19 cellular contexts compared by ENCODE assay signal in the genomic region with DNA sequence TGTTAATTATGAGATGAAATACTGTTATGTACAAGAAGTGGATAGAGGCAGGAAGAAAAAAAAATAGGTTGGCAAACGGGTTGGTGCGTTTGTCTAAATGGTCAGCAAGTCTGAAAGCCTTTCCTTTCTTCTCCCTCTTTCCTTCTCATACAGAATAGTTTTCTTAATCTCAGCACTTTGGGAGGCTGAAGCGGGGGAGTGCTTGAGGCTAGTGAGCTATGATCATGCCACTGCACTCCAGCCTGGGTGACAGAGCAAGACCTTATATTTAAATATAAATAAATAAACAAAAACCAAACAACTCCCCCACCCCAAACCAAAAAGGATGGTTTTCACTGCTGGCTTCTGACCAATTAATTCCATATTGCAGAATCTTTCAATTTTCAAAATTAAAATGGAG.
"Had no signal": no experiment of that assay in that cellular context is flagged by ENCODE, and none has a peak within 500 bp of the region (broad histone marks: within the 10 kb centered on the region; RNA-seq: fewer than 3 reads in every experiment).

No MANE protein-coding gene starts in this region.

- H3K27me3 ChIP-seq: spleen, transverse colon, vagina had no signal

- H3K4me3 ChIP-seq: coronary artery, prostate gland, spleen, transverse colon, vagina had no signal

- DNase-seq: activated CD4-positive, alpha-beta T cell treated with anti-CD3 and anti-CD28 coated beads, Interleukin-2, amount 50 U/mL, for 48 hours; activated CD8-positive, alpha-beta memory T cell treated with anti-CD3 and anti-CD28 coated beads, Interleukin-2, amount 10 ng/mL, durations not matched to agents 7 days and 5 days; activated naive CD4-positive, alpha-beta T cell treated with anti-CD3 and anti-CD28 coated beads, Interleukin-2, amount 50 U/mL, for 16 hours; activated T-cell treated with anti-CD3 and anti-CD28 coated beads, Interleukin-2, amount 50 U/mL, for 1 hour; amniotic stem cell; mammary epithelial cell; spleen; stimulated activated CD4-positive, alpha-beta T cell treated with anti-CD3 and anti-CD28 coated beads, Interleukin-1b, Interleukin-23, amount 100 ng/mL, for 48 hours; transverse colon; WERI-Rb-1 had no signal

- H3K27ac Mint-ChIP-seq: activated T-helper 2 cell treated with anti-CD3 and anti-CD28 coated beads, Interferon-gamma antibody, Interleukin-2, Interleukin-4, amounts not matched to agents 10 μg/mL and 5 μg/mL and 100 μg/mL, durations not matched to agents 14 hours and 24 hours and 36 hours; T-helper 1 cell treated with Interleukin-12 subunit alpha and Interleukin-12 subunit beta and Interleukin-4 antibody, amounts not matched to agents 30 μg/mL and 1 μg/mL, for 36 hours had no signal

- H3K27ac ChIP-seq: coronary artery, epithelial cell of prostate, prostate gland, transverse colon, vagina, WERI-Rb-1 had no signal

- H3K9me3 Mint-ChIP-seq: activated T-helper 2 cell treated with anti-CD3 and anti-CD28 coated beads, Interferon-gamma antibody, Interleukin-2, Interleukin-4, amounts not matched to agents 10 μg/mL and 5 μg/mL and 100 μg/mL, durations not matched to agents 14 hours and 24 hours and 36 hours; central memory CD8-positive, alpha-beta T cell; nephron; T-helper 1 cell treated with Interleukin-12 subunit alpha and Interleukin-12 subunit beta and Interleukin-4 antibody, amounts not matched to agents 30 μg/mL and 1 μg/mL, for 36 hours had no signal

- H3K36me3 ChIP-seq: prostate gland had no signal

- H3K4me3 Mint-ChIP-seq: activated CD8-positive, alpha-beta memory T cell treated with anti-CD3 and anti-CD28 coated beads, Interleukin-2, amount 10 ng/mL, durations not matched to agents 7 days and 5 days; central memory CD8-positive, alpha-beta T cell; nephron; T-helper 1 cell treated with Interleukin-12 subunit alpha and Interleukin-12 subunit beta and Interleukin-4 antibody, amounts not matched to agents 30 μg/mL and 1 μg/mL, for 36 hours had no signal

- H3K27me3 Mint-ChIP-seq: activated CD8-positive, alpha-beta memory T cell treated with anti-CD3 and anti-CD28 coated beads, Interleukin-2, amount 10 ng/mL, durations not matched to agents 7 days and 5 days; central memory CD8-positive, alpha-beta T cell had no signal

- ATAC-seq: activated CD8-positive, alpha-beta memory T cell treated with anti-CD3 and anti-CD28 coated beads, Interleukin-2, amount 10 ng/mL, durations not matched to agents 7 days and 5 days; sciatic nerve had no signal

- H3K9me3 ChIP-seq: prostate gland, spleen, transverse colon, vagina had no signal
